28 cellular contexts compared by ENCODE assay signal in genomic region chr5:108590799-108591198, GRCh38.
"Had no signal": no experiment of that assay in that cellular context is flagged by ENCODE, and none has a peak within 500 bp of the region (broad histone marks: within the 10 kb centered on the region; RNA-seq: fewer than 3 reads in every experiment).

No MANE protein-coding gene starts in this region.

- H3K36me3 ChIP-seq: neural progenitor cell, ovary, right lobe of liver, sigmoid colon, stomach, thoracic aorta, thyroid gland, tibial nerve, upper lobe of left lung, vagina had no signal

- FAIRE-seq: small intestine, urothelium cell line had no signal

- H3K9ac ChIP-seq: neural progenitor cell, parathyroid adenoma had no signal

- H3K4me3 Mint-ChIP-seq: nephron; neural progenitor cell; stimulated activated effector memory CD8-positive, alpha-beta T cell treated with anti-CD3 and anti-CD28 coated beads, Interleukin-12 subunit alpha, Interleukin-12 subunit beta, amount 100 ng/mL, for 72 hours; stimulated activated naive B cell treated with anti-CD40 and anti-IgM and Interleukin-4, amounts not matched to agents 10 μg/mL and 1 μg/mL and 100 μg/mL, for 72 hours; stimulated activated naive CD8-positive, alpha-beta T cell treated with anti-CD3 and anti-CD28 coated beads, Interleukin-15, Interleukin-2, amounts not matched to agents 100 ng/mL and 50 ng/mL, for 24 hours had no signal

- H3K4me1 Mint-ChIP-seq: nephron; neural progenitor cell; stimulated activated effector memory CD8-positive, alpha-beta T cell treated with anti-CD3 and anti-CD28 coated beads, Interleukin-12 subunit alpha, Interleukin-12 subunit beta, amount 100 ng/mL, for 72 hours; stimulated activated naive B cell treated with anti-CD40 and anti-IgM and Interleukin-4, amounts not matched to agents 10 μg/mL and 1 μg/mL and 100 μg/mL, for 72 hours had no signal

- H3K9me3 ChIP-seq: ovary, psoas muscle, right lobe of liver, stomach, thoracic aorta, thyroid gland, upper lobe of left lung, vagina had no signal

- H3K27ac ChIP-seq: neural progenitor cell, ovary, parathyroid adenoma, psoas muscle, right lobe of liver, sigmoid colon, stomach, thoracic aorta, thyroid gland, tibial nerve, upper lobe of left lung, vagina had no signal

- H3K27ac Mint-ChIP-seq: nephron; neural progenitor cell; progenitor cell of endocrine pancreas; stimulated activated effector memory CD8-positive, alpha-beta T cell treated with anti-CD3 and anti-CD28 coated beads, Interleukin-12 subunit alpha, Interleukin-12 subunit beta, amount 100 ng/mL, for 72 hours; stimulated activated naive B cell treated with anti-CD40 and anti-IgM and Interleukin-4, amounts not matched to agents 10 μg/mL and 1 μg/mL and 100 μg/mL, for 72 hours; stimulated activated naive CD8-positive, alpha-beta T cell treated with anti-CD3 and anti-CD28 coated beads, Interleukin-15, Interleukin-2, amounts not matched to agents 100 ng/mL and 50 ng/mL, for 24 hours had no signal

- H3K4me1 ChIP-seq: neural progenitor cell, parathyroid adenoma, psoas muscle, right lobe of liver, sigmoid colon, stomach, thyroid gland, tibial nerve, upper lobe of left lung, vagina had no signal

- H3K27me3 Mint-ChIP-seq: progenitor cell of endocrine pancreas had no signal

- H3K4me2 ChIP-seq: neural progenitor cell had no signal

- H3K27me3 ChIP-seq: neural progenitor cell, ovary, right lobe of liver, sigmoid colon, stomach, thyroid gland, tibial nerve, upper lobe of left lung, vagina had no signal

- ATAC-seq: psoas muscle; right cardiac atrium; right lobe of liver; stimulated activated effector memory CD8-positive, alpha-beta T cell treated with anti-CD3 and anti-CD28 coated beads, Interleukin-12 subunit alpha, Interleukin-12 subunit beta, amount 100 ng/mL, for 72 hours; stimulated activated naive B cell treated with anti-CD40 and anti-IgM and Interleukin-4, amounts not matched to agents 10 μg/mL and 1 μg/mL and 100 μg/mL, for 72 hours had no signal

- H2AFZ ChIP-seq: neural progenitor cell, parathyroid adenoma had no signal

- H3K79me2 ChIP-seq: parathyroid adenoma had no signal

- H3K9me3 Mint-ChIP-seq: nephron; neural progenitor cell; stimulated activated effector memory CD8-positive, alpha-beta T cell treated with anti-CD3 and anti-CD28 coated beads, Interleukin-12 subunit alpha, Interleukin-12 subunit beta, amount 100 ng/mL, for 72 hours; stimulated activated naive B cell treated with anti-CD40 and anti-IgM and Interleukin-4, amounts not matched to agents 10 μg/mL and 1 μg/mL and 100 μg/mL, for 72 hours; stimulated activated naive CD8-positive, alpha-beta T cell treated with anti-CD3 and anti-CD28 coated beads, Interleukin-15, Interleukin-2, amounts not matched to agents 100 ng/mL and 50 ng/mL, for 24 hours had no signal

- H3K36me3 Mint-ChIP-seq: neural progenitor cell; stimulated activated effector memory CD8-positive, alpha-beta T cell treated with anti-CD3 and anti-CD28 coated beads, Interleukin-12 subunit alpha, Interleukin-12 subunit beta, amount 100 ng/mL, for 72 hours; stimulated activated naive B cell treated with anti-CD40 and anti-IgM and Interleukin-4, amounts not matched to agents 10 μg/mL and 1 μg/mL and 100 μg/mL, for 72 hours had no signal

- DNase-seq: occipital lobe; ovary; posterior cingulate gyrus; psoas muscle; right cardiac atrium; right lobe of liver; sigmoid colon; small intestine; stimulated activated CD4-positive, alpha-beta T cell treated with anti-CD3 and anti-CD28 coated beads, Interleukin-15, amount 100 ng/mL, for 24 hours; stimulated activated CD4-positive, alpha-beta T cell treated with anti-CD3 and anti-CD28 coated beads, Interleukin-2, amount 100 ng/mL, for 24 hours; stimulated activated CD4-positive, alpha-beta T cell treated with anti-CD3 and anti-CD28 coated beads, Interleukin-2, amount 100 ng/mL, for 48 hours; stimulated activated CD4-positive, alpha-beta T cell treated with anti-CD3 and anti-CD28 coated beads, Interleukin-4, amount 100 ng/mL, for 24 hours; stimulated activated naive B cell treated with anti-CD40 and anti-IgM and Interleukin-4, amounts not matched to agents 10 μg/mL and 1 μg/mL and 100 μg/mL, for 72 hours; stimulated activated naive CD4-positive, alpha-beta T cell treated with Interleukin-2 at 50 U/mL for 16 hours; stomach; thyroid gland; trophoblast cell; upper lobe of left lung had no signal

- H3K4me3 ChIP-seq: neural progenitor cell, ovary, psoas muscle, right lobe of liver, sigmoid colon, stomach, thoracic aorta, thyroid gland, tibial nerve, upper lobe of left lung, vagina had no signal
